ENCODE assay signal across 27 cellular contexts in genomic region chr12:14853966-14854365, GRCh38. TPM values are rescaled to one million over a fixed set of nuclear protein-coding genes. Genes with fewer than 3 reads are reported as not detected.
A peak's percentile ranks its signal among the peaks of the same experiment; 100 is the strongest.
DNase-seq lines count a peak whose midpoint lies in the region; ATAC-seq and TF ChIP-seq lines count a peak whose summit lies in the region.
"Had no signal": no experiment of that assay in that cellular context is flagged by ENCODE, and none has a peak within 500 bp of the region (broad histone marks: within the 10 kb centered on the region; RNA-seq: fewer than 3 reads in every experiment).

No MANE protein-coding gene starts in this region.

- H4K20me1 ChIP-seq in fibroblast of lung (ENCODE audit: control insufficient read depth, extremely low read depth, insufficient read depth, low read length), result no peaks in the 10 kb centered on the region

- H3K4me1 ChIP-seq in fibroblast of lung (ENCODE audit: control insufficient read depth, extremely low read depth, insufficient read depth, low read length), result no peaks in the 10 kb centered on the region
- H3K4me1 ChIP-seq in CD8-positive, alpha-beta memory T cell (ENCODE audit: insufficient read depth, low read length), result no peaks in the 10 kb centered on the region
- H3K4me1 ChIP-seq: body of pancreas had no signal

- H3K4me3 ChIP-seq in fibroblast of lung (replicated peaks in 1 of 4; ENCODE audit: control extremely low read depth in 1 of 4, insufficient read depth in 1 of 4, low read depth in 3 of 4, low read length in 4 of 4), result no peak overlapping the region
- H3K4me3 ChIP-seq in CD8-positive, alpha-beta memory T cell (ENCODE audit: low read length), result no peak overlapping the region
- H3K4me3 ChIP-seq: body of pancreas, tibial artery had no signal

- ATAC-seq in T-helper 17 cell, result no peak
- ATAC-seq in GM18505 (IDR thresholded peaks at IDR 0.05; ENCODE audit: unreplicated experiment), result no peak
- ATAC-seq: activated CD8-positive, alpha-beta memory T cell treated with anti-CD3 and anti-CD28 coated beads, Interleukin-2, amount 10 ng/mL, durations not matched to agents 7 days and 5 days; body of pancreas; HCT116; stimulated activated naive B cell treated with anti-CD40 and anti-IgM and Interleukin-4, amounts not matched to agents 10 μg/mL and 1 μg/mL and 100 μg/mL, for 72 hours had no signal

- CTCF ChIA-PET in CD8-positive, alpha-beta memory T cell (lab: Charles Lee), result no interaction called here

- H3K9ac ChIP-seq in fibroblast of lung (ENCODE audit: insufficient read depth, low read length), result no peak overlapping the region
- H3K9ac ChIP-seq: KMS-11 had no signal

- H3K27me3 Mint-ChIP-seq in T-helper 17 cell, result no peaks in the 10 kb centered on the region
- peaks cover 0 to 4% of the 10 kb centered on the region in 2 donors for H3K27me3 Mint-ChIP-seq in CD8-positive, alpha-beta memory T cell
- H3K27me3 Mint-ChIP-seq: activated CD8-positive, alpha-beta memory T cell treated with anti-CD3 and anti-CD28 coated beads, Interleukin-2, amount 10 ng/mL, durations not matched to agents 7 days and 5 days; activated naive CD8-positive, alpha-beta T cell treated with anti-CD3 and anti-CD28 coated beads for 36 hours; CD4-positive, alpha-beta T cell; stimulated activated naive B cell treated with anti-CD40 and anti-IgM and Interleukin-4, amounts not matched to agents 10 μg/mL and 1 μg/mL and 100 μg/mL, for 72 hours had no signal

- H3K36me3 Mint-ChIP-seq in T-helper 17 cell (ENCODE audit: low read depth), result peaks cover 2% of the 10 kb centered on the region
- H3K36me3 Mint-ChIP-seq in CD8-positive, alpha-beta memory T cell, result peaks cover 0 to 15% (median 0%) of the 10 kb centered on the region in 3 donors
- H3K36me3 Mint-ChIP-seq: activated CD8-positive, alpha-beta memory T cell treated with anti-CD3 and anti-CD28 coated beads, Interleukin-2, amount 10 ng/mL, durations not matched to agents 7 days and 5 days had no signal

- POLR2A ChIA-PET in CD8-positive, alpha-beta memory T cell (lab: Charles Lee), result no interaction called here

- peaks cover 0 to 9% (median 0%) of the 10 kb centered on the region in 5 donors for H3K9me3 Mint-ChIP-seq in CD8-positive, alpha-beta memory T cell
- H3K9me3 Mint-ChIP-seq: CD4-positive, alpha-beta T cell had no signal

- TF ChIP-seq CTCF in fibroblast of lung (conservative IDR thresholded peaks at IDR 0.05 in 1 of 2, IDR thresholded peaks at IDR 0.05 in 1 of 2; ENCODE audit: low read depth in 1 of 2, low read length in 2 of 2), result no peak

- H3K4me1 Mint-ChIP-seq in T-helper 17 cell, result no peaks in the 10 kb centered on the region
- no peaks in the 10 kb centered on the region for H3K4me1 Mint-ChIP-seq in CD8-positive, alpha-beta memory T cell
- H3K4me1 Mint-ChIP-seq: activated CD8-positive, alpha-beta memory T cell treated with anti-CD3 and anti-CD28 coated beads, Interleukin-2, amount 10 ng/mL, durations not matched to agents 7 days and 5 days; activated naive CD8-positive, alpha-beta T cell treated with anti-CD3 and anti-CD28 coated beads for 36 hours had no signal

- no peaks in the 10 kb centered on the region for H3K36me3 ChIP-seq in fibroblast of lung (ENCODE audit: control insufficient read depth, insufficient read depth, low read length)
- no peaks in the 10 kb centered on the region for H3K36me3 ChIP-seq in CD8-positive, alpha-beta memory T cell (ENCODE audit: insufficient read depth, low read length)
- H3K36me3 ChIP-seq: tibial artery had no signal

- H3K4me2 ChIP-seq in fibroblast of lung (ENCODE audit: extremely low read depth, insufficient read depth, low read length), result peak overlapping the region; percentile 42
- H3K4me2 ChIP-seq: KMS-11 had no signal

- H2AFZ ChIP-seq in fibroblast of lung (ENCODE audit: low read length), result no peak overlapping the region

- no peak for TF ChIP-seq POLR2A in GM18505 (IDR thresholded peaks at IDR 0.05; ENCODE audit: borderline replicate concordance, extremely low read depth, insufficient read depth, insufficient read length)

- H3K79me2 ChIP-seq in fibroblast of lung (ENCODE audit: control insufficient read depth, insufficient read depth, low read length), result no peaks in the 10 kb centered on the region

- H3K4me3 Mint-ChIP-seq in T-helper 17 cell, result no peak overlapping the region
- no peak overlapping the region for H3K4me3 Mint-ChIP-seq in CD8-positive, alpha-beta memory T cell
- H3K4me3 Mint-ChIP-seq: activated CD8-positive, alpha-beta memory T cell treated with anti-CD3 and anti-CD28 coated beads, Interleukin-2, amount 10 ng/mL, durations not matched to agents 7 days and 5 days; activated naive CD8-positive, alpha-beta T cell treated with anti-CD3 and anti-CD28 coated beads for 36 hours; CD4-positive, alpha-beta T cell; stimulated activated naive B cell treated with anti-CD40 and anti-IgM and Interleukin-4, amounts not matched to agents 10 μg/mL and 1 μg/mL and 100 μg/mL, for 72 hours had no signal

- H3K9me3 ChIP-seq in fibroblast of lung (ENCODE audit: control insufficient read depth, insufficient read depth, low read depth, low read length) (no peaks in the 10 kb centered on the region), T-helper 17 cell (ENCODE audit: control insufficient read depth, low read length, poor library complexity, severe bottlenecking) (no peaks in the 10 kb centered on the region)
- H3K9me3 ChIP-seq in CD8-positive, alpha-beta memory T cell (ENCODE audit: low read length), result no peaks in the 10 kb centered on the region
- H3K9me3 ChIP-seq: body of pancreas, tibial artery had no signal

- DNase-seq in EH (ENCODE audit: low read depth), result peak; percentile 51
- DNase-seq in NCI-H526 treated with DMSO at 0.1 percent for 48 hours (lab: John Stamatoyannopoulos, UW), result peak; percentile 21
- DNase-seq in fibroblast of lung (ENCODE audit: low read depth in 2 of 2), result no peak
- peak; percentile 44 for DNase-seq in myocyte (ENCODE audit: low read depth)
- DNase-seq in NK-92 treated with Interleukin-12 subunit alpha and Interleukin-12 subunit beta, amount 100 ng/mL, for 24 hours (lab: John Stamatoyannopoulos, UW), result no peak
- no peak for DNase-seq in T-helper 17 cell
- DNase-seq in CD8-positive, alpha-beta memory T cell, result no peak
- DNase-seq: activated CD4-positive, alpha-beta T cell treated with anti-CD3 and anti-CD28 coated beads for 4 hours; activated CD8-positive, alpha-beta memory T cell treated with anti-CD3 and anti-CD28 coated beads, Interleukin-2, amount 10 ng/mL, durations not matched to agents 7 days and 5 days; activated naive CD8-positive, alpha-beta T cell treated with anti-CD3 and anti-CD28 coated beads for 36 hours; body of pancreas; CD4-positive, alpha-beta T cell; DND-41; foreskin melanocyte; kidney; mesendoderm; NCI-H2081; NCI-H510A; nephron progenitor cell; posterior cingulate gyrus; stimulated activated CD4-positive, alpha-beta T cell treated with anti-CD3 and anti-CD28 coated beads, Interleukin-2, amount 100 ng/mL, for 24 hours; stimulated activated naive B cell treated with anti-CD40 and anti-IgM and Interleukin-4, amounts not matched to agents 10 μg/mL and 1 μg/mL and 100 μg/mL, for 72 hours had no signal

- no peak overlapping the region for H3K27ac Mint-ChIP-seq in T-helper 17 cell
- no peak overlapping the region for H3K27ac Mint-ChIP-seq in CD8-positive, alpha-beta memory T cell
- H3K27ac Mint-ChIP-seq: activated CD8-positive, alpha-beta memory T cell treated with anti-CD3 and anti-CD28 coated beads, Interleukin-2, amount 10 ng/mL, durations not matched to agents 7 days and 5 days; activated naive CD8-positive, alpha-beta T cell treated with anti-CD3 and anti-CD28 coated beads for 36 hours; CD4-positive, alpha-beta T cell; nephron progenitor cell; stimulated activated naive B cell treated with anti-CD40 and anti-IgM and Interleukin-4, amounts not matched to agents 10 μg/mL and 1 μg/mL and 100 μg/mL, for 72 hours had no signal

- H3K27me3 ChIP-seq in fibroblast of lung (ENCODE audit: control insufficient read depth, insufficient read depth, low read length), result no peaks in the 10 kb centered on the region
- no peaks in the 10 kb centered on the region for H3K27me3 ChIP-seq in CD8-positive, alpha-beta memory T cell (ENCODE audit: insufficient read depth, low read length, poor library complexity, severe bottlenecking)
- H3K27me3 ChIP-seq: body of pancreas, tibial artery had no signal

- no peak overlapping the region for H3K27ac ChIP-seq in fibroblast of lung (ENCODE audit: insufficient read depth, low read length)
- H3K27ac ChIP-seq in CD8-positive, alpha-beta memory T cell (ENCODE audit: low read depth, low read length), result no peak overlapping the region
- H3K27ac ChIP-seq: body of pancreas, KMS-11 had no signal

RNA-seq across cellular contexts. Expression of gene ART4, which starts 10.6 kb away (rescaled TPM):
- total RNA-seq in fibroblast of lung (not detected in 2 replicates), myocyte (not detected in 2 replicates), T-helper 17 cell (under 1 TPM in 1 of 2 donors, not detected in 1; 0.05 TPM)
- polyA plus RNA-seq in fibroblast of lung, result not detected in 2 replicates
- not detected in 2 replicates for polyA plus RNA-seq in fibroblast of lung (2012)
- not detected in 2 replicates for polyA minus RNA-seq in fibroblast of lung (ENCODE audit: low replicate concordance)
- polyA plus RNA-seq in myocyte (2012), result 0.03 TPM
- not detected for total RNA-seq in CD8-positive, alpha-beta memory T cell
- polyA plus RNA-seq in CD8-positive, alpha-beta memory T cell, result not detected
- total RNA-seq: activated CD8-positive, alpha-beta memory T cell treated with anti-CD3 and anti-CD28 coated beads, Interleukin-2, amount 10 ng/mL, durations not matched to agents 7 days and 5 days; activated naive CD8-positive, alpha-beta T cell treated with anti-CD3 and anti-CD28 coated beads for 36 hours; CD4-positive, alpha-beta T cell; HT1080 had no signal

RNA-seq across cellular contexts. Expression of gene MGP, which starts 31.7 kb away (rescaled TPM):
- total RNA-seq in fibroblast of lung (2.0 and 38.0 TPM in 2 replicates), myocyte (not detected in 2 replicates), T-helper 17 cell (1 to 10 TPM in 1 of 2 donors, not detected in 1; 1.7 TPM)
- polyA plus RNA-seq in fibroblast of lung, result 9.5 and 15.9 TPM in 2 replicates
- 10.6 and 21.1 TPM in 2 replicates for polyA plus RNA-seq in fibroblast of lung (2012)
- polyA minus RNA-seq in fibroblast of lung (ENCODE audit: low replicate concordance), result 0.41 and 2.9 TPM in 2 replicates
- polyA plus RNA-seq in myocyte (2012), result 0.33 TPM
- total RNA-seq in CD8-positive, alpha-beta memory T cell, result not detected
- not detected for polyA plus RNA-seq in CD8-positive, alpha-beta memory T cell
- total RNA-seq: activated CD8-positive, alpha-beta memory T cell treated with anti-CD3 and anti-CD28 coated beads, Interleukin-2, amount 10 ng/mL, durations not matched to agents 7 days and 5 days; activated naive CD8-positive, alpha-beta T cell treated with anti-CD3 and anti-CD28 coated beads for 36 hours had no signal

RNA-seq across cellular contexts. Expression of gene SMCO3, which starts 40.0 kb away (rescaled TPM):
- total RNA-seq in fibroblast of lung (0.17 TPM in 1 of 2 replicates, not detected in the other), myocyte (not detected in 2 replicates), T-helper 17 cell (not detected)
- polyA plus RNA-seq in fibroblast of lung, result 0.16 TPM in 1 of 2 replicates, not detected in the other
- polyA plus RNA-seq in fibroblast of lung (2012), result 0.05 and 0.08 TPM in 2 replicates
- not detected in 2 replicates for polyA minus RNA-seq in fibroblast of lung (ENCODE audit: low replicate concordance)
- polyA plus RNA-seq in myocyte (2012), result 0.09 TPM
- not detected for total RNA-seq in CD8-positive, alpha-beta memory T cell
- polyA plus RNA-seq in CD8-positive, alpha-beta memory T cell, result not detected
- total RNA-seq: activated CD8-positive, alpha-beta memory T cell treated with anti-CD3 and anti-CD28 coated beads, Interleukin-2, amount 10 ng/mL, durations not matched to agents 7 days and 5 days; activated naive CD8-positive, alpha-beta T cell treated with anti-CD3 and anti-CD28 coated beads for 36 hours; CD4-positive, alpha-beta T cell; HT1080 had no signal

RNA-seq across cellular contexts. Expression of gene C12orf60, which starts 50.5 kb away (rescaled TPM):
- total RNA-seq in fibroblast of lung (1.0 and 1.5 TPM in 2 replicates), myocyte (1.5 and 1.8 TPM in 2 replicates), T-helper 17 cell (under 1 TPM in 1 of 2 donors, not detected in 1; 0.27 TPM)
- polyA plus RNA-seq in fibroblast of lung, result 1.1 TPM in 2 replicates
- 0.68 TPM in 2 replicates for polyA plus RNA-seq in fibroblast of lung (2012)
- polyA minus RNA-seq in fibroblast of lung (ENCODE audit: low replicate concordance), result not detected in 2 replicates
- polyA plus RNA-seq in myocyte (2012), result 1.6 TPM
- total RNA-seq in CD8-positive, alpha-beta memory T cell, result 1 to 10 TPM; 3.1 TPM
- polyA plus RNA-seq in CD8-positive, alpha-beta memory T cell, result 0.95 TPM

RNA-seq across cellular contexts. Expression of gene WBP11, which starts 50.7 kb away (rescaled TPM):
- total RNA-seq in fibroblast of lung (8.0 and 10.6 TPM in 2 replicates), myocyte (20.5 and 26.5 TPM in 2 replicates), T-helper 17 cell (100 to 1,000 TPM; 124 to 129 TPM)
- 17.5 and 27.4 TPM in 2 replicates for polyA plus RNA-seq in fibroblast of lung
- polyA plus RNA-seq in fibroblast of lung (2012), result 31.4 and 34.6 TPM in 2 replicates
- 11.8 and 19.6 TPM in 2 replicates for polyA minus RNA-seq in fibroblast of lung (ENCODE audit: low replicate concordance)
- 27.6 TPM for polyA plus RNA-seq in myocyte (2012)
- 100 to 1,000 TPM; 149 to 156 TPM for total RNA-seq in CD8-positive, alpha-beta memory T cell
- 70.2 TPM for polyA plus RNA-seq in CD8-positive, alpha-beta memory T cell

Comparison
In these comparisons a context has a peak if more than half of its experiments do, and no peak if none do; other contexts are left out.
1. DNase-seq: peak in EH (single experiment), NCI-H526 treated with DMSO at 0.1 percent for 48 hours (single experiment) and myocyte (single experiment); none in fibroblast of lung (0 of 2), NK-92 treated with Interleukin-12 subunit alpha and Interleukin-12 subunit beta, amount 100 ng/mL, for 24 hours (single experiment), T-helper 17 cell (0 of 3) and CD8-positive, alpha-beta memory T cell (0 of 5).